In genomic region chr20:38433304-38433972, GRCh38 we compare ENCODE assay signal across 8 cellular contexts. TPM values are rescaled to one million over a fixed set of nuclear protein-coding genes. Genes with fewer than 3 reads are reported as not detected.
A peak's percentile ranks its signal among the peaks of the same experiment; 100 is the strongest.
DNase-seq lines count a peak whose midpoint lies in the region; ATAC-seq and TF ChIP-seq lines count a peak whose summit lies in the region.

No MANE protein-coding gene starts in this region.

- no peak overlapping the region for H3K4ac ChIP-seq in H9 (ENCODE audit: low read depth, low read length)

- H2AFZ ChIP-seq in H9 (ENCODE audit: low read length), result no peak overlapping the region

- H3T11ph ChIP-seq in H9 (ENCODE audit: low read length), result no peak overlapping the region

- H3K9me3 Mint-ChIP-seq in H9, result peaks cover 0 to 1% of the 10 kb centered on the region in 2 experiments; a peak in 1 of 5 replicates

- no peaks in the 10 kb centered on the region for H3K9me3 ChIP-seq in H9 (ENCODE audit: control insufficient read depth, low read depth, low read length)
- H3K9me3 ChIP-seq in RWPE2 (ENCODE audit: severe bottlenecking), result no peaks in the 10 kb centered on the region
- H3K9me3 ChIP-seq in esophagus muscularis mucosa, result peaks cover 0 to 8% (median 0%) of the 10 kb centered on the region in 4 donors
- no peaks in the 10 kb centered on the region for H3K9me3 ChIP-seq in upper lobe of left lung

- H4K8ac ChIP-seq in H9 (replicated peaks; ENCODE audit: insufficient read length, low read depth, low read length), result no peak overlapping the region

- H3K27me3 ChIP-seq in H9 (ENCODE audit: insufficient read depth, low read length) (no peaks in the 10 kb centered on the region), RWPE2 (ENCODE audit: insufficient read depth, poor library complexity, severe bottlenecking) (no peaks in the 10 kb centered on the region), esophagus muscularis mucosa (no peaks in the 10 kb centered on the region), dorsolateral prefrontal cortex (no peaks in the 10 kb centered on the region), upper lobe of left lung (no peaks in the 10 kb centered on the region)

- TF ChIP-seq POLR2A in esophagus muscularis mucosa (IDR thresholded peaks at IDR 0.05; ENCODE audit: low read depth) (no peak), upper lobe of left lung (IDR thresholded peaks at IDR 0.05) (no peak)

- H3K14ac ChIP-seq in H9 (ENCODE audit: insufficient read depth, low read length), result no peak overlapping the region

- no peak overlapping the region for H3K56ac ChIP-seq in H9 (ENCODE audit: insufficient read length, low read depth, low read length)

- peak overlapping the region; percentile 96 to 98 for H3K4me3 Mint-ChIP-seq in H9

- H3K79me1 ChIP-seq in H9 (ENCODE audit: insufficient read depth, low read depth, low read length, poor library complexity, severe bottlenecking), result peaks cover 13% of the 10 kb centered on the region

- no peak for TF ChIP-seq EP300 in esophagus muscularis mucosa (IDR thresholded peaks at IDR 0.05)
- TF ChIP-seq EP300 in upper lobe of left lung (IDR thresholded peaks at IDR 0.05), result no peak

- intact Hi-C loops in esophagus muscularis mucosa (cut with DNase I), result no loop called here
- intact Hi-C loops in dorsolateral prefrontal cortex (cut with DNase I), result no loop called here

- H3K27ac ChIP-seq in H9 (ENCODE audit: insufficient read length, low read depth, low read length) (no peak overlapping the region), RWPE2 (ENCODE audit: poor library complexity, severe bottlenecking) (peak overlapping the region; percentile 64), esophagus muscularis mucosa (replicated peaks in 1 of 4) (peak overlapping the region in 2 of 4 donors; percentile 82 to 85), dorsolateral prefrontal cortex (peak overlapping the region in 2 of 59 donors; percentile 80 to 94), upper lobe of left lung (peak overlapping the region in 1 of 4 donors; percentile 86)

- no peak overlapping the region for H2BK15ac ChIP-seq in H9 (ENCODE audit: low read depth, low read length)

- H3K4me1 ChIP-seq in H9 (ENCODE audit: insufficient read depth, low read length) (peaks cover 2% of the 10 kb centered on the region; the same call in 1 of the 2 replicates), RWPE2 (ENCODE audit: insufficient read depth, poor library complexity, severe bottlenecking) (peaks cover 10% of the 10 kb centered on the region), esophagus muscularis mucosa (peaks cover 3 to 24% (median 17%) of the 10 kb centered on the region in 4 donors), upper lobe of left lung (peaks cover 13 to 31% (median 16%) of the 10 kb centered on the region in 4 donors)

- no peak overlapping the region for H4K91ac ChIP-seq in H9 (ENCODE audit: insufficient read length, low read depth, low read length)

- no peak overlapping the region for H3K23ac ChIP-seq in H9 (ENCODE audit: insufficient read length, low read depth, low read length)

- no peak overlapping the region for H2BK5ac ChIP-seq in H9 (ENCODE audit: insufficient read length, low read length)

- no peak overlapping the region for H2AK5ac ChIP-seq in H9 (ENCODE audit: insufficient read length, low read length)

- no peak overlapping the region for H2BK120ac ChIP-seq in H9 (ENCODE audit: low read depth, low read length, poor library complexity, severe bottlenecking)

- H4K5ac ChIP-seq in H9 (ENCODE audit: insufficient read length, low read depth, low read length), result no peak overlapping the region

- H3K9ac ChIP-seq in H9 (ENCODE audit: extremely low read depth, insufficient read length, low read length), result peak overlapping the region; percentile 93

- H3K27me3 Mint-ChIP-seq in H9 (ENCODE audit: low read depth), result peaks cover 3% of the 10 kb centered on the region

- TF ChIP-seq CTCF in H9 (conservative IDR thresholded peaks at IDR 0.05), result no peak
- TF ChIP-seq CTCF in RWPE2 (IDR thresholded peaks at IDR 0.05; ENCODE audit: poor library complexity, severe bottlenecking), result no peak
- no peak for TF ChIP-seq CTCF in esophagus muscularis mucosa (IDR thresholded peaks at IDR 0.05)
- TF ChIP-seq CTCF in retinal pigment epithelial cell (conservative IDR thresholded peaks at IDR 0.05; ENCODE audit: low read depth, low read length), result no peak
- no peak for TF ChIP-seq CTCF in dorsolateral prefrontal cortex (IDR thresholded peaks at IDR 0.05 in 54 of 56, conservative IDR thresholded peaks at IDR 0.05 in 2 of 56; ENCODE audit: low read depth in 1 of 56, partially characterized antibody in 56 of 56)
- no peak for TF ChIP-seq CTCF in upper lobe of left lung (IDR thresholded peaks at IDR 0.05)

- peaks cover 48% of the 10 kb centered on the region; the same call in 1 of the 2 replicates for H3K79me2 ChIP-seq in H9 (ENCODE audit: insufficient read depth, low read length)

- no peak overlapping the region for H3K18ac ChIP-seq in H9 (ENCODE audit: insufficient read length, low read depth, low read length)

- no CpG with 5 or more reads among the region's 9 CpGs for WGBS in H9 (ENCODE audit: extremely low coverage, insufficient read length, low lambda C conversion rate)
- WGBS in esophagus muscularis mucosa, result 85% methylated on average over 9 of the region's 9 CpGs
- 87 to 91% methylated on average over 9 of the region's 9 CpGs for WGBS in upper lobe of left lung, 2 donors

- peaks cover 9% of the 10 kb centered on the region for H3K23me2 ChIP-seq in H9 (ENCODE audit: insufficient read length, low read depth, low read length, poor library complexity, severe bottlenecking)

- H2BK20ac ChIP-seq in H9 (ENCODE audit: low read depth, low read length, poor library complexity, severe bottlenecking), result no peak overlapping the region

- H3K4me1 Mint-ChIP-seq in H9, result peaks cover 26 to 28% of the 10 kb centered on the region in 2 experiments

- H3K4me2 ChIP-seq in H9 (ENCODE audit: insufficient read depth, insufficient read length, low read length), result peak overlapping the region; percentile 73

- peaks cover 65% of the 10 kb centered on the region for H3K36me3 ChIP-seq in RWPE2 (ENCODE audit: low read depth)
- H3K36me3 ChIP-seq in esophagus muscularis mucosa, result peaks cover 26 to 59% (median 55%) of the 10 kb centered on the region in 4 donors
- peaks cover 24 to 58% (median 52%) of the 10 kb centered on the region in 4 donors for H3K36me3 ChIP-seq in upper lobe of left lung

- no peak overlapping the region for H2BK12ac ChIP-seq in H9 (ENCODE audit: insufficient read length, low read depth, low read length)

- DNase-seq in H9 (no peak), RWPE2 (ENCODE audit: low spot score) (no peak), esophagus muscularis mucosa (ENCODE audit: extremely low spot score) (no peak), retinal pigment epithelial cell (ENCODE audit: low read depth) (no peak), anterior cingulate cortex (lab: John Stamatoyannopoulos, UW) (no peak), KG1 (lab: John Stamatoyannopoulos, UW) (no peak), dorsolateral prefrontal cortex (no peak), upper lobe of left lung (no peak)

- H3K4me3 ChIP-seq in RWPE2 (ENCODE audit: severe bottlenecking) (peak overlapping the region; percentile 73), esophagus muscularis mucosa (peak overlapping the region; percentile 60 to 89 (median 73)), retinal pigment epithelial cell (ENCODE audit: low read length) (peak overlapping the region; percentile 91), dorsolateral prefrontal cortex (peak overlapping the region in 28 of 59 donors; percentile 57 to 93 (median 80)), upper lobe of left lung (peak overlapping the region in 1 of 4 donors; percentile 74)

- H3K36me3 Mint-ChIP-seq in H9 (ENCODE audit: insufficient read depth in 1 of 3, low read depth in 3 of 3), result peaks cover 58 to 62% (median 59%) of the 10 kb centered on the region in 3 experiments

- peak overlapping the region; percentile 45 to 99 (median 99); a peak in 4 of 7 replicates for H3K27ac Mint-ChIP-seq in H9

- ATAC-seq in RWPE2 (ENCODE audit: low read depth) (no peak), upper lobe of left lung (ENCODE audit: low FRiP score in 2 of 2) (no peak)

- H4K20me1 ChIP-seq in H9 (ENCODE audit: control insufficient read depth, insufficient read depth, insufficient read length), result peaks cover 5% of the 10 kb centered on the region

RNA-seq across cellular contexts. Expression of gene SNHG17, which starts 1.7 kb away (rescaled TPM):
- total RNA-seq in H9 (2021) (70.1 and 74.8 TPM in 2 replicates), esophagus muscularis mucosa (10 to 100 TPM; 12.8 to 19.4 (median 18.6) TPM), dorsolateral prefrontal cortex (10 to 100 TPM in 113 of 120 experiments, 1 to 10 TPM in 7; 8.5 to 42.6 (median 18.6) TPM), upper lobe of left lung (10 to 100 TPM; 14.7 to 40.0 (median 20.3) TPM)

RNA-seq across cellular contexts. Expression of gene RALGAPB, which starts 39.2 kb away (rescaled TPM):
- total RNA-seq in H9 (2021) (28.5 TPM in 2 replicates), esophagus muscularis mucosa (10 to 100 TPM; 31.5 to 37.4 (median 35.5) TPM), dorsolateral prefrontal cortex (10 to 100 TPM; 40.2 to 59.9 (median 49.0) TPM), upper lobe of left lung (10 to 100 TPM; 27.0 to 76.5 (median 32.1) TPM)
